Comparison of ENCODE assay signal across 8 cellular contexts in the genomic region with DNA sequence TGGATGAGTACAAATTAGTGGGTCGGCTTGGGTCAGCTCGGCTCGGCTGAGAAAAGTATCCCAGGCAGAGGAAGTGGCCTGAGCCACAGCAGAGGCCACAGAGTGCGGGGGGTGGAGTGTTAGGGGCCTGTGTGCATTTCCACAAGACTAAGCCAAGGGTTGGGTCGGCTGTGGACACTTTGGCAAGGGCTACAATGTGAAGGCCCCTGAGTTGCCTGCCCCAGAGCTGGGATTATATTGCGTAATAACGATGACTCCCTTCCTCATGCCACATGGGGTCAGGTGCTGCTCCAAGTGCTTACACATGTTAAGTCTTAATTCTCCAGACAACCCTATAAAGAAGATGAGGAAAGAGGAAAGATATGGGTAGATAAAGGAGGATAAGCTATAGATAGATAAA. TPM values are rescaled to one million over a fixed set of nuclear protein-coding genes. Genes with fewer than 3 reads are reported as not detected.
DNase-seq lines count a peak whose midpoint lies in the region; ATAC-seq and TF ChIP-seq lines count a peak whose summit lies in the region.
"Had no signal": no experiment of that assay in that cellular context is flagged by ENCODE, and none has a peak within 500 bp of the region (broad histone marks: within the 10 kb centered on the region; RNA-seq: fewer than 3 reads in every experiment).

No MANE protein-coding gene starts in this region.

- no peaks in the 10 kb centered on the region for H3K9me3 Mint-ChIP-seq in T-cell
- no peaks in the 10 kb centered on the region for H3K9me3 Mint-ChIP-seq in stimulated activated effector memory CD8-positive, alpha-beta T cell treated with anti-CD3 and anti-CD28 coated beads, Interleukin-12 subunit alpha, Interleukin-12 subunit beta, amount 100 ng/mL, for 72 hours

- POLR2A ChIA-PET in HCT116 (lab: Charles Lee) (no interaction called here), T-cell (lab: Charles Lee) (interaction anchor here (0.6 kb wide), 3 partner anchors 23 to 28 kb away, joined by 3 to 5 read pairs (median 4); no protein-coding TSS in a partner anchor)

- H3K4me3 ChIP-seq in HCT116 (replicated peaks in 1 of 2; ENCODE audit: low read depth in 1 of 2, low read length in 2 of 2) (no peak overlapping the region), gastroesophageal sphincter (no peak overlapping the region)

- H3K9ac ChIP-seq in HCT116 (ENCODE audit: low read length) = no peak overlapping the region

- H3K9me3 ChIP-seq in HCT116 (ENCODE audit: control insufficient read depth in 1 of 2, insufficient read depth in 1 of 2, low read depth in 1 of 2, low read length in 2 of 2) (no peaks in the 10 kb centered on the region), gastroesophageal sphincter (no peaks in the 10 kb centered on the region)

- ATAC-seq in HCT116 = no peak
- no peak for ATAC-seq in T-cell (replicated peaks in 1 of 4)
- peak; percentile 89 for ATAC-seq in gastroesophageal sphincter
- no peak for ATAC-seq in stimulated activated effector memory CD8-positive, alpha-beta T cell treated with anti-CD3 and anti-CD28 coated beads, Interleukin-12 subunit alpha, Interleukin-12 subunit beta, amount 100 ng/mL, for 72 hours
- no peak for ATAC-seq in HG03520 (IDR thresholded peaks at IDR 0.05; ENCODE audit: unreplicated experiment)
- ATAC-seq in GM21381 (IDR thresholded peaks at IDR 0.05; ENCODE audit: unreplicated experiment) = no peak

- no peaks in the 10 kb centered on the region for H4K20me1 ChIP-seq in HCT116 (ENCODE audit: insufficient read depth)

- TF ChIP-seq POLR2A in HCT116 (IDR thresholded peaks at IDR 0.05; ENCODE audit: borderline replicate concordance, extremely low read depth, insufficient read depth, insufficient read length) (no peak), gastroesophageal sphincter (IDR thresholded peaks at IDR 0.05) (no peak)

- H3K36me3 ChIP-seq in HCT116 (ENCODE audit: control insufficient read depth in 1 of 2, insufficient read depth in 2 of 2, low read length in 2 of 2) (no peaks in the 10 kb centered on the region), gastroesophageal sphincter (no peaks in the 10 kb centered on the region)

- H3K4me3 Mint-ChIP-seq in T-cell = peak overlapping the region; percentile 69 to 87 (median 70)
- peak overlapping the region; percentile 77 for H3K4me3 Mint-ChIP-seq in stimulated activated effector memory CD8-positive, alpha-beta T cell treated with anti-CD3 and anti-CD28 coated beads, Interleukin-12 subunit alpha, Interleukin-12 subunit beta, amount 100 ng/mL, for 72 hours

- RAD21 ChIA-PET in HCT116 (lab: Charles Lee; ENCODE audit: low non-redundant PET in 1 of 2, low total read pairs in 2 of 2, uncharacterized antibody in 2 of 2, unreplicated experiment in 2 of 2) = no interaction called here

- H3K4me1 ChIP-seq in HCT116 (ENCODE audit: control insufficient read depth in 1 of 2, insufficient read depth in 2 of 2, low read length in 2 of 2) (peaks cover 0 to 3% of the 10 kb centered on the region in 2 experiments; a peak in 1 of 4 replicates), gastroesophageal sphincter (peaks cover 0 to 31% (median 3%) of the 10 kb centered on the region in 3 donors)

- peaks cover 96 to 100% (median 97%) of the 10 kb centered on the region in 3 donors for H3K4me1 Mint-ChIP-seq in T-cell
- peaks cover 99% of the 10 kb centered on the region for H3K4me1 Mint-ChIP-seq in stimulated activated effector memory CD8-positive, alpha-beta T cell treated with anti-CD3 and anti-CD28 coated beads, Interleukin-12 subunit alpha, Interleukin-12 subunit beta, amount 100 ng/mL, for 72 hours

- no peak for TF ChIP-seq EP300 in gastroesophageal sphincter (IDR thresholded peaks at IDR 0.05)

- BruUV-seq in HCT116 (replicated peaks; lab: Mats Ljungman, UMichigan) = no TSS peak

- 62 to 75% methylated on average over 5 of the region's 7 CpGs for WGBS in gastroesophageal sphincter (ENCODE audit: low coverage in 1 of 2), 2 donors

- intact Hi-C loops in HCT116 (cut with micrococcal nuclease) = no loop called here

- H3K27ac ChIP-seq in HCT116 (ENCODE audit: low read depth, low read length) (no peak overlapping the region), gastroesophageal sphincter (peak overlapping the region in 1 of 4 donors; percentile 14)

- CTCF ChIA-PET in HCT116 (lab: Charles Lee) (no interaction called here), T-cell (lab: Charles Lee) (interaction anchor here (0.8 to 9.8 kb wide), 4 partner anchors 9 to 31 kb away, joined by 3 to 174 read pairs (median 4); no protein-coding TSS in a partner anchor)

- no peaks in the 10 kb centered on the region for H3K79me2 ChIP-seq in HCT116 (ENCODE audit: insufficient read depth, low read length)

- H3K36me3 Mint-ChIP-seq in T-cell = peaks cover 58% of the 10 kb centered on the region
- H3K36me3 Mint-ChIP-seq in stimulated activated effector memory CD8-positive, alpha-beta T cell treated with anti-CD3 and anti-CD28 coated beads, Interleukin-12 subunit alpha, Interleukin-12 subunit beta, amount 100 ng/mL, for 72 hours = peaks cover 80% of the 10 kb centered on the region

- DNase-seq in HCT116 (ENCODE audit: low read depth, low spot score) (no peak), T-cell (no peak), epidermal melanocyte (ENCODE audit: insufficient read length, low spot score) (no peak)
- DNase-seq in stimulated activated effector memory CD8-positive, alpha-beta T cell treated with anti-CD3 and anti-CD28 coated beads, Interleukin-12 subunit alpha, Interleukin-12 subunit beta, amount 100 ng/mL, for 72 hours (ENCODE audit: low spot score in 2 of 2) = no peak
- DNase-seq: NCI-H146 had no signal

- H3K27ac Mint-ChIP-seq in T-cell = peak overlapping the region; percentile 98
- H3K27ac Mint-ChIP-seq in stimulated activated effector memory CD8-positive, alpha-beta T cell treated with anti-CD3 and anti-CD28 coated beads, Interleukin-12 subunit alpha, Interleukin-12 subunit beta, amount 100 ng/mL, for 72 hours = peak overlapping the region; percentile 88

- no peak overlapping the region for H3K4me2 ChIP-seq in HCT116 (ENCODE audit: low read length)

- TF ChIP-seq CTCF in HCT116 (IDR thresholded peaks at IDR 0.05 in 2 of 3, conservative IDR thresholded peaks at IDR 0.05 in 1 of 3; ENCODE audit: borderline replicate concordance in 1 of 3, insufficient read depth in 1 of 3, low read depth in 2 of 3, low read length in 2 of 3) = no peak
- no peak for TF ChIP-seq CTCF in gastroesophageal sphincter (IDR thresholded peaks at IDR 0.05)

- H3K27me3 ChIP-seq in HCT116 (ENCODE audit: insufficient read depth, low read length) (no peaks in the 10 kb centered on the region), gastroesophageal sphincter (no peaks in the 10 kb centered on the region)

- H3K27me3 Mint-ChIP-seq in T-cell = no peaks in the 10 kb centered on the region

- H2AFZ ChIP-seq in HCT116 (ENCODE audit: low read depth, low read length, poor library complexity, severe bottlenecking) = no peak overlapping the region

- no peaks in the 10 kb centered on the region for H3K9me2 ChIP-seq in HCT116 (ENCODE audit: insufficient read depth)

- no peak for TF ChIP-seq RAD21 in HCT116 (IDR thresholded peaks at IDR 0.05; ENCODE audit: low read depth)

TF ChIP-seq in HCT116, 20 proteins besides CTCF, POLR2A, EP300 and RAD21:
- TF ChIP-seq CEBPB (IDR thresholded peaks at IDR 0.05; ENCODE audit: low read depth) (peak; percentile 56; the same call in 1 of the 2 replicates), ZFX (IDR thresholded peaks at IDR 0.05) (no peak)

RNA-seq across cellular contexts. Expression of gene EVL, which starts 11.4 kb away (rescaled TPM):
- total RNA-seq in HCT116 (2021; ENCODE audit: unreplicated experiment) (19.9 TPM), T-cell (1,000 to 10,000 TPM; 1,049 to 1,157 (median 1,125) TPM), gastroesophageal sphincter (10 to 100 TPM; 36.1 to 42.6 (median 38.5) TPM)
- 15.6 and 18.8 TPM in 2 replicates for polyA plus RNA-seq in HCT116 (2012)

Comparison
In these comparisons a context has a peak if more than half of its experiments do, and no peak if none do; other contexts are left out.
1. RNA of gene EVL, which starts 11.4 kb away (total RNA-seq): 1,049 to 1,157 TPM in T-cell; 36.1 to 42.6 TPM in gastroesophageal sphincter and 19.9 TPM in HCT116 (single experiment); every median in the first group is over 10 times any median in the second.